15 cellular contexts compared by ENCODE assay signal in the genomic region with DNA sequence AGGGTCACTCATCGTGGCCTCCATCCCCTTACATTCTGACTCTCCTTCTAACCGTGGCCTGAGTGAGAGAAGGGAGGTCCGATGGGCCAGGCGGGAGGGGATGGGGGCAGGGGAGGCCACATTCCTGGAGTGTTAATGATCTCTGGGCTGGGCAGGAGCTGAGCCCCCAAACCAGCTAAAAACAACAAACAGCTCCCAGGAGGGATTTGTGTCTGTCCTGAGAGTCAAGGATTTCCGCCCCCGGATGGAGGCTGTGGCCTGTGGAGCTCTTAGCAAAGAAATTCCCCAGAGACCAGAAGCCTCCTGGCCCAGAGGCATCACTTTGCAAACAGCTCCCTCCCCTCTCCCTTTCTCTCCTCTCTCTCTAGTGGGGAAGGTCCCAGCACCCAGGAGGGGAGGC. TPM values are rescaled to one million over a fixed set of nuclear protein-coding genes. Genes with fewer than 3 reads are reported as not detected.
DNase-seq lines count a peak whose midpoint lies in the region; ATAC-seq and TF ChIP-seq lines count a peak whose summit lies in the region.
"Had no signal": no experiment of that assay in that cellular context is flagged by ENCODE, and none has a peak within 500 bp of the region (broad histone marks: within the 10 kb centered on the region; RNA-seq: fewer than 3 reads in every experiment).

No MANE protein-coding gene starts in this region.

- CTCF ChIA-PET in A673 (lab: Charles Lee): no interaction called here

- H3K27ac ChIP-seq in A673 (ENCODE audit: low read depth, low read length, poor library complexity, severe bottlenecking) (no peak overlapping the region), GM23248 (no peak overlapping the region), foreskin keratinocyte (no peak overlapping the region)
- H3K27ac ChIP-seq: C4-2B, parathyroid adenoma, vagina had no signal

- in situ Hi-C loops in GM23248 (cut with MboI): no loop called here

- peak; percentile 37 for DNase-seq in A673 (ENCODE audit: low spot score)
- peak; percentile 88 for DNase-seq in GM23248
- DNase-seq in amniotic stem cell (lab: John Stamatoyannopoulos, UW): peak; percentile 10
- peak; percentile 63 for DNase-seq in iPS-NIHi7 (ENCODE audit: extremely low spot score)
- DNase-seq in foreskin keratinocyte: no peak
- no peak for DNase-seq in DMS153 (lab: John Stamatoyannopoulos, UW)
- DNase-seq in activated CD4-positive, alpha-beta T cell treated with anti-CD3 and anti-CD28 coated beads, Interleukin-2, amount 50 U/mL, for 1 hour: no peak
- DNase-seq: hippocampal formation; NCI-H1436; NK-92 treated with Interleukin-12 subunit alpha and Interleukin-12 subunit beta, amount 100 ng/mL, for 24 hours; stimulated activated CD4-positive, alpha-beta T cell treated with anti-CD3 and anti-CD28 coated beads, Interleukin-1b, Interleukin-23, amount 100 ng/mL, for 48 hours had no signal

- 48 to 65% methylated on average over 6 of the region's 6 CpGs for WGBS in GM23248 (ENCODE audit: low coverage in 1 of 2, low lambda C conversion rate in 2 of 2, missing lambda C conversion rate in 2 of 2), 2 experiments

- H3K4me1 ChIP-seq in A673 (ENCODE audit: insufficient read depth, low read length, poor library complexity, severe bottlenecking) (no peaks in the 10 kb centered on the region), GM23248 (ENCODE audit: insufficient read depth) (peaks cover 12% of the 10 kb centered on the region), foreskin keratinocyte (no peaks in the 10 kb centered on the region)
- H3K4me1 ChIP-seq: parathyroid adenoma had no signal

- H3K9me3 ChIP-seq in A673 (ENCODE audit: low read depth, low read length, poor library complexity, severe bottlenecking): no peaks in the 10 kb centered on the region
- no peaks in the 10 kb centered on the region for H3K9me3 ChIP-seq in GM23248 (ENCODE audit: low read depth)
- H3K9me3 ChIP-seq: vagina had no signal

- H3K36me3 ChIP-seq in A673 (ENCODE audit: insufficient read depth, low read length, poor library complexity, severe bottlenecking) (no peaks in the 10 kb centered on the region), GM23248 (ENCODE audit: low read depth) (no peaks in the 10 kb centered on the region)
- H3K36me3 ChIP-seq: vagina had no signal

- ATAC-seq in HG03025 (IDR thresholded peaks at IDR 0.05; ENCODE audit: low FRiP score, unreplicated experiment) (no peak), foreskin keratinocyte (no peak)

- no peak overlapping the region for H2AFZ ChIP-seq in GM23248
- H2AFZ ChIP-seq: parathyroid adenoma had no signal

- H3K79me2 ChIP-seq in GM23248 (ENCODE audit: insufficient read depth): no peaks in the 10 kb centered on the region
- H3K79me2 ChIP-seq: parathyroid adenoma had no signal

- no peaks in the 10 kb centered on the region for H3F3A ChIP-seq in GM23248 (ENCODE audit: insufficient read depth)

- H3K9me2 ChIP-seq in GM23248 (ENCODE audit: insufficient read depth): no peaks in the 10 kb centered on the region

- H3K4me2 ChIP-seq in GM23248 (ENCODE audit: unreplicated experiment): no peak overlapping the region

- POLR2A ChIA-PET in A673 (lab: Charles Lee; ENCODE audit: low non-redundant PET): no interaction called here

- no TSS peak for BruUV-seq in A673 (replicated peaks; lab: Mats Ljungman, UMichigan)

- H4K20me1 ChIP-seq in GM23248 (ENCODE audit: insufficient read depth): no peaks in the 10 kb centered on the region

- no peak overlapping the region for H3K9ac ChIP-seq in GM23248
- H3K9ac ChIP-seq: parathyroid adenoma had no signal

- TF ChIP-seq CTCF in A673 (conservative IDR thresholded peaks at IDR 0.05; ENCODE audit: low read depth, low read length): no peak
- no peak for TF ChIP-seq CTCF in foreskin keratinocyte (conservative IDR thresholded peaks at IDR 0.05)

- H3K27me3 ChIP-seq in A673 (replicated peaks; ENCODE audit: insufficient read depth, low read depth, low read length, poor library complexity) (no peaks in the 10 kb centered on the region), GM23248 (replicated peaks; ENCODE audit: insufficient read depth) (no peaks in the 10 kb centered on the region), foreskin keratinocyte (peaks cover 33% of the 10 kb centered on the region)
- H3K27me3 ChIP-seq: vagina had no signal

- H3K4me3 ChIP-seq in A673 (ENCODE audit: low read depth, low read length, poor library complexity, severe bottlenecking) (no peak overlapping the region), GM23248 (no peak overlapping the region)
- H3K4me3 ChIP-seq: vagina had no signal

- intact Hi-C loops in A673 (cut with micrococcal nuclease; ENCODE audit: unreplicated experiment): no loop called here

RNA-seq across cellular contexts. Expression of gene EMX1, which starts 23.5 kb away (rescaled TPM):
- total RNA-seq in A673 (2021) (not detected in 2 replicates), foreskin keratinocyte (not detected in 2 replicates)
- total RNA-seq in GM23248 (2014; rRNA removed; shearing (Covaris generic)): not detected in 2 replicates
- polyA plus RNA-seq in GM23248 (2016; fragmentation: Nextera tagmentation; extraction: Ambion mirVana) (not detected in 2 replicates), foreskin keratinocyte (not detected in 2 replicates)
- total RNA-seq: vagina had no signal

RNA-seq across cellular contexts. Expression of gene SPR, which starts 53.6 kb away (rescaled TPM):
- total RNA-seq in A673 (2021) (22.6 and 25.6 TPM in 2 replicates), foreskin keratinocyte (28.2 and 29.0 TPM in 2 replicates)
- 21.1 and 39.0 TPM in 2 replicates for total RNA-seq in GM23248 (2014; rRNA removed; shearing (Covaris generic))
- polyA plus RNA-seq in GM23248 (2016; fragmentation: Nextera tagmentation; extraction: Ambion mirVana) (17.1 and 19.6 TPM in 2 replicates), foreskin keratinocyte (34.4 and 36.1 TPM in 2 replicates)

Comparison
In these comparisons a context has a peak if more than half of its experiments do, and no peak if none do; other contexts are left out.
1. DNase-seq: peak in A673 (single experiment), GM23248 (single experiment), amniotic stem cell (single experiment) and iPS-NIHi7 (single experiment); none in foreskin keratinocyte (0 of 2), DMS153 (single experiment) and activated CD4-positive, alpha-beta T cell treated with anti-CD3 and anti-CD28 coated beads, Interleukin-2, amount 50 U/mL, for 1 hour (single experiment).